In genomic region chr10:5774987-5775386, GRCh38 we compare ENCODE assay signal across 11 cellular contexts. TPM values are rescaled to one million over a fixed set of nuclear protein-coding genes. Genes with fewer than 3 reads are reported as not detected.
DNase-seq lines count a peak whose midpoint lies in the region; ATAC-seq and TF ChIP-seq lines count a peak whose summit lies in the region.
"Had no signal": no experiment of that assay in that cellular context is flagged by ENCODE, and none has a peak within 500 bp of the region (broad histone marks: within the 10 kb centered on the region; RNA-seq: fewer than 3 reads in every experiment).

No MANE protein-coding gene starts in this region.

- no peaks in the 10 kb centered on the region for H3K27me3 Mint-ChIP-seq in activated naive CD4-positive, alpha-beta T cell treated with anti-CD3 and anti-CD28 coated beads for 36 hours (ENCODE audit: low read depth)
- H3K27me3 Mint-ChIP-seq in activated B cell treated with CpG ODN at 0.5 μM for 24 hours: no peaks in the 10 kb centered on the region

- TF ChIP-seq CTCF in activated B cell treated with CpG ODN at 0.5 μM for 24 hours (IDR thresholded peaks at IDR 0.05) (no peak), gastroesophageal sphincter (IDR thresholded peaks at IDR 0.05) (no peak), stomach (IDR thresholded peaks at IDR 0.05) (no peak)

- TF ChIP-seq POLR2A in gastroesophageal sphincter (IDR thresholded peaks at IDR 0.05) (no peak), stomach (IDR thresholded peaks at IDR 0.05) (no peak)

- CTCF ChIA-PET in activated naive CD4-positive, alpha-beta T cell treated with anti-CD3 and anti-CD28 coated beads for 36 hours (lab: Charles Lee): interaction anchor here (1.2 kb wide), 1 partner anchor 99 kb away, joined by 5 read pairs; no protein-coding TSS in a partner anchor
- CTCF ChIA-PET in activated B cell treated with CpG ODN at 0.5 μM for 24 hours (lab: Charles Lee): no interaction called here

- H3K27ac Mint-ChIP-seq in activated naive CD4-positive, alpha-beta T cell treated with anti-CD3 and anti-CD28 coated beads for 36 hours: peak overlapping the region; percentile 74
- peak overlapping the region; percentile 85 for H3K27ac Mint-ChIP-seq in activated B cell treated with CpG ODN at 0.5 μM for 24 hours

- 90 to 91% methylated on average over 3 to 4 of the region's 7 CpGs for WGBS in gastroesophageal sphincter (ENCODE audit: low coverage in 1 of 2), 2 donors
- whole genome bisulfite sequencing in stomach, 5 donors: 89 to 96% (median 94%) methylated on average over 7 of the region's 7 CpGs

- peaks cover 4% of the 10 kb centered on the region for H3K9me3 Mint-ChIP-seq in activated naive CD4-positive, alpha-beta T cell treated with anti-CD3 and anti-CD28 coated beads for 36 hours
- H3K9me3 Mint-ChIP-seq in activated B cell treated with CpG ODN at 0.5 μM for 24 hours: no peaks in the 10 kb centered on the region

- H3K9me3 ChIP-seq in gastroesophageal sphincter: no peaks in the 10 kb centered on the region
- no peaks in the 10 kb centered on the region for H3K9me3 ChIP-seq in stomach
- H3K9me3 ChIP-seq: pancreas had no signal

- H3K36me3 ChIP-seq in gastroesophageal sphincter (peaks cover 0 to 33% of the 10 kb centered on the region in 2 donors), stomach (peaks cover 10 to 62% (median 54%) of the 10 kb centered on the region in 4 donors)

- H3K4me3 ChIP-seq in gastroesophageal sphincter: no peak overlapping the region
- no peak overlapping the region for H3K4me3 ChIP-seq in stomach
- H3K4me3 ChIP-seq: pancreas had no signal

- DNase-seq in activated naive CD4-positive, alpha-beta T cell treated with anti-CD3 and anti-CD28 coated beads for 36 hours: no peak
- no peak for DNase-seq in activated naive CD4-positive, alpha-beta T cell (lab: John Stamatoyannopoulos, UW)
- DNase-seq in activated B cell treated with CpG ODN at 0.5 μM for 24 hours (no peak), stomach (no peak), NCI-H146 (lab: John Stamatoyannopoulos, UW) (no peak), T1000 (lab: John Stamatoyannopoulos, UW) (no peak), AG08396 (ENCODE audit: low spot score) (no peak)
- DNase-seq: DMS53, NCI-H2081 treated with DMSO at 0.1 percent for 48 hours, pancreas had no signal

- H3K36me3 Mint-ChIP-seq in activated naive CD4-positive, alpha-beta T cell treated with anti-CD3 and anti-CD28 coated beads for 36 hours (ENCODE audit: low read depth): peaks cover 41% of the 10 kb centered on the region
- peaks cover 87% of the 10 kb centered on the region for H3K36me3 Mint-ChIP-seq in activated B cell treated with CpG ODN at 0.5 μM for 24 hours (ENCODE audit: low read depth)

- no peak for TF ChIP-seq EP300 in gastroesophageal sphincter (IDR thresholded peaks at IDR 0.05)
- no peak for TF ChIP-seq EP300 in stomach (IDR thresholded peaks at IDR 0.05)

- POLR2A ChIA-PET in activated B cell treated with CpG ODN at 0.5 μM for 24 hours (lab: Charles Lee): interaction anchor here (1.1 to 1.3 kb wide), 2 partner anchors 30 to 115 kb away, joined by 3 to 5 read pairs; partner anchors contain the start of genes ANKRD16 and FBH1

- intact Hi-C loops in activated naive CD4-positive, alpha-beta T cell treated with anti-CD3 and anti-CD28 coated beads for 36 hours (cut with micrococcal nuclease): loop anchor here (5.0 kb wide), 1 partner anchor 37 kb away; the partner anchor contains the start of gene GDI2
- intact Hi-C loops in activated B cell treated with CpG ODN at 0.5 μM for 24 hours (cut with micrococcal nuclease) (no loop called here), stomach (cut with DNase I; ENCODE audit: low total_unique reads) (no loop called here)

- no peaks in the 10 kb centered on the region for H3K27me3 ChIP-seq in gastroesophageal sphincter
- no peaks in the 10 kb centered on the region for H3K27me3 ChIP-seq in stomach
- H3K27me3 ChIP-seq: pancreas had no signal

- H3K4me1 ChIP-seq in gastroesophageal sphincter (peaks cover 6 to 36% (median 18%) of the 10 kb centered on the region in 3 donors), stomach (peaks cover 19 to 32% (median 25%) of the 10 kb centered on the region in 4 donors)

- peaks cover 47% of the 10 kb centered on the region for H3K4me1 Mint-ChIP-seq in activated naive CD4-positive, alpha-beta T cell treated with anti-CD3 and anti-CD28 coated beads for 36 hours (ENCODE audit: low read depth)
- H3K4me1 Mint-ChIP-seq in activated B cell treated with CpG ODN at 0.5 μM for 24 hours: peaks cover 45% of the 10 kb centered on the region

- peak overlapping the region in 3 of 4 donors; percentile 48 to 72 (median 70) for H3K27ac ChIP-seq in gastroesophageal sphincter
- peak overlapping the region in 3 of 5 donors; percentile 56 to 67 (median 60) for H3K27ac ChIP-seq in stomach
- H3K27ac ChIP-seq: pancreas had no signal

- ATAC-seq in activated B cell treated with CpG ODN at 0.5 μM for 24 hours (ENCODE audit: low read depth) (no peak), gastroesophageal sphincter (no peak)

- no peak overlapping the region for H3K4me3 Mint-ChIP-seq in activated naive CD4-positive, alpha-beta T cell treated with anti-CD3 and anti-CD28 coated beads for 36 hours
- no peak overlapping the region for H3K4me3 Mint-ChIP-seq in activated B cell treated with CpG ODN at 0.5 μM for 24 hours

RNA-seq across cellular contexts. Expression of gene GDI2, which starts 38.2 kb away (rescaled TPM):
- 100 to 1,000 TPM; 277 to 288 TPM for total RNA-seq in activated naive CD4-positive, alpha-beta T cell treated with anti-CD3 and anti-CD28 coated beads for 36 hours
- total RNA-seq in activated B cell treated with CpG ODN at 0.5 μM for 24 hours: 289 and 301 TPM in 2 replicates
- total RNA-seq in gastroesophageal sphincter: 100 to 1,000 TPM; 186 to 294 (median 225) TPM
- total RNA-seq in stomach: 100 to 1,000 TPM in 4 of 5 donors, 10 to 100 TPM in 1; 63.4 to 600 (median 187) TPM
- 100 to 1,000 TPM; 104 to 180 (median 108) TPM for polyA plus RNA-seq in stomach
